Comparison of ENCODE assay signal across 11 cellular contexts in the genomic region with DNA sequence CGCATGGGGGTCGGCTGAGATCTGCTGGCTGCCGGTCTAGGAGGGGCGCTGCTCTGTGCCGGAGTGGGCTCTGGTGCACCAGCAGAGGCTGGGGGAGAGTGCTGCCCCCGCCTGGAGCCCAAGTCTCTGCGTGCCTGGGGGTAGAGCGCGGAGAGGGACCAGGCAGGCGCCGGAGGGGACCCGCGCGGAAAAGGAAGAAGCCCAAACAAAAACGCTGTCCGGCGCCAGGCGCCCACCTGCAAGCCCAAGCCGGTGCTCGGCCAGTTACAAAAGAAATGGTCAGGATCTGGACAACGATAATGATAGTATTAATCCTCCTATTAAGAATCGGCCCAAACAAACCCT. TPM values are rescaled to one million over a fixed set of nuclear protein-coding genes. Genes with fewer than 3 reads are reported as not detected.
DNase-seq lines count a peak whose midpoint lies in the region; ATAC-seq, FAIRE-seq and TF ChIP-seq lines count a peak whose summit lies in the region.
"Had no signal": no experiment of that assay in that cellular context is flagged by ENCODE, and none has a peak within 500 bp of the region (broad histone marks: within the 10 kb centered on the region; RNA-seq: fewer than 3 reads in every experiment).

No MANE protein-coding gene starts in this region.

- TF ChIP-seq CTCF in CD14-positive monocyte (IDR thresholded peaks at IDR 0.05) (no peak), WERI-Rb-1 (IDR thresholded peaks at IDR 0.05; ENCODE audit: low read depth, low read length) (0 out of 2 replicates have a peak, but pooled peaks have one; percentile 17), heart right ventricle (IDR thresholded peaks at IDR 0.05) (peak in 5 of 9 donors; percentile 6 to 42 (median 27)), prostate gland (IDR thresholded peaks at IDR 0.05) (no peak)

- H3K36me3 Mint-ChIP-seq in CD14-positive monocyte = peaks cover 28 to 30% of the 10 kb centered on the region in 2 donors

- ATAC-seq in heart right ventricle (peak; percentile 32 to 76 (median 62)), GM18907 (IDR thresholded peaks at IDR 0.05; ENCODE audit: unreplicated experiment) (no peak)

- peaks cover 0 to 2% (median 0%) of the 10 kb centered on the region in 7 donors for H3K9me3 Mint-ChIP-seq in CD14-positive monocyte

- H3K4me3 ChIP-seq in WERI-Rb-1 (ENCODE audit: low read depth, low read length) (peak overlapping the region; percentile 67), heart right ventricle (peak overlapping the region; percentile 25 to 92 (median 76)), prostate gland (peak overlapping the region; percentile 54 to 64)

- H3K27me3 ChIP-seq in WERI-Rb-1 (ENCODE audit: insufficient read depth, low read depth, severe bottlenecking) = no peaks in the 10 kb centered on the region
- H3K27me3 ChIP-seq in heart right ventricle = peaks cover 0 to 37% (median 4%) of the 10 kb centered on the region in 7 donors
- H3K27me3 ChIP-seq in prostate gland (replicated peaks; ENCODE audit: insufficient read depth) = no peaks in the 10 kb centered on the region

- intact Hi-C loops in CD14-positive monocyte (cut with micrococcal nuclease) = loop anchor here in 1 of 2 donors (5.0 kb wide), 1 partner anchor 53 kb away; no protein-coding TSS in a partner anchor
- intact Hi-C loops in heart right ventricle (cut with DNase I) = loop anchor here in 8 of 10 donors (1.0 to 10.0 kb wide), 13 partner anchors 38 to 336 kb away; no protein-coding TSS in a partner anchor
- intact Hi-C loops in prostate gland (cut with DNase I) = loop anchor here (2.0 to 10.0 kb wide), 3 partner anchors 40 to 244 kb away; no protein-coding TSS in a partner anchor

- H3K4me1 Mint-ChIP-seq in CD14-positive monocyte = peaks cover 68% of the 10 kb centered on the region

- DNase-seq in CD14-positive monocyte (ENCODE audit: low spot score) = no peak
- DNase-seq in WERI-Rb-1 = peak; percentile 49
- peak in 1 of 2 donors; percentile 49 for DNase-seq in heart right ventricle
- DNase-seq in prostate gland (ENCODE audit: low spot score) = no peak
- DNase-seq in RCC 7860 (ENCODE audit: low spot score) = no peak
- DNase-seq in mucosa of gallbladder (ENCODE audit: low spot score) = no peak
- DNase-seq in activated T-cell treated with anti-CD3 and anti-CD28 coated beads for 4 hours = no peak
- DNase-seq: GF-D8, NCI-H1694 had no signal

- H3K27me3 Mint-ChIP-seq in CD14-positive monocyte (ENCODE audit: low read depth in 3 of 3) = peaks cover 0 to 2% (median 1%) of the 10 kb centered on the region in 3 donors

- 23 to 24% methylated on average over 22 of the region's 22 CpGs for WGBS in heart right ventricle, 2 donors
- WGBS in prostate gland = 25% methylated on average over 22 of the region's 22 CpGs

- H3K9me3 ChIP-seq in WERI-Rb-1 (ENCODE audit: severe bottlenecking) (no peaks in the 10 kb centered on the region), heart right ventricle (no peaks in the 10 kb centered on the region), prostate gland (no peaks in the 10 kb centered on the region)

- H3K4me1 ChIP-seq in heart right ventricle = peaks cover 0 to 63% (median 25%) of the 10 kb centered on the region in 9 donors
- no peaks in the 10 kb centered on the region for H3K4me1 ChIP-seq in prostate gland (replicated peaks)

- peak overlapping the region; percentile 58 for H3K27ac ChIP-seq in WERI-Rb-1
- H3K27ac ChIP-seq in heart right ventricle = peak overlapping the region in 9 of 10 donors; percentile 54 to 90 (median 76)
- peak overlapping the region; percentile 68 to 71 for H3K27ac ChIP-seq in prostate gland
- H3K27ac ChIP-seq: epithelial cell of prostate had no signal

- H3K36me3 ChIP-seq in WERI-Rb-1 = no peaks in the 10 kb centered on the region; the same call in 1 of the 2 replicates
- H3K36me3 ChIP-seq in heart right ventricle = peaks cover 0 to 3% (median 0%) of the 10 kb centered on the region in 9 donors
- H3K36me3 ChIP-seq in prostate gland = no peaks in the 10 kb centered on the region

- no peak for FAIRE-seq in RCC 7860 (lab: Jason Lieb, UNC)

- H3K27ac Mint-ChIP-seq in CD14-positive monocyte = peak overlapping the region; percentile 42 to 99 (median 89)

- peak overlapping the region; percentile 88 to 96 for H3K4me3 Mint-ChIP-seq in CD14-positive monocyte

- no peak for TF ChIP-seq POLR2A in prostate gland (IDR thresholded peaks at IDR 0.05)

RNA-seq across cellular contexts. Expression of a gene that starts 0.6 kb away (rescaled TPM):
- polyA plus RNA-seq in CD14-positive monocyte (10 to 100 TPM; 28.2 to 30.6 TPM), heart right ventricle (10 to 100 TPM; 12.7 to 13.9 TPM)
- total RNA-seq in heart right ventricle (10 to 100 TPM in 7 of 10 donors, 1 to 10 TPM in 3; 3.6 to 61.6 (median 13.1) TPM), prostate gland (10 to 100 TPM in 1 of 2 donors, 1 to 10 TPM in 1; 8.2 to 16.3 TPM), mucosa of gallbladder (36.4 TPM)

Comparison
In these comparisons a context has a peak if more than half of its experiments do, and no peak if none do; other contexts are left out.
1. CTCF ChIP-seq: peak in WERI-Rb-1 (single experiment) and heart right ventricle (5 of 9); none in CD14-positive monocyte (single experiment) and prostate gland (0 of 4).
2. Peak in every context shown above with its lines, with median percentiles within 50 percentile points of each other: H3K27ac ChIP-seq and H3K4me3 ChIP-seq.